In the genomic region with DNA sequence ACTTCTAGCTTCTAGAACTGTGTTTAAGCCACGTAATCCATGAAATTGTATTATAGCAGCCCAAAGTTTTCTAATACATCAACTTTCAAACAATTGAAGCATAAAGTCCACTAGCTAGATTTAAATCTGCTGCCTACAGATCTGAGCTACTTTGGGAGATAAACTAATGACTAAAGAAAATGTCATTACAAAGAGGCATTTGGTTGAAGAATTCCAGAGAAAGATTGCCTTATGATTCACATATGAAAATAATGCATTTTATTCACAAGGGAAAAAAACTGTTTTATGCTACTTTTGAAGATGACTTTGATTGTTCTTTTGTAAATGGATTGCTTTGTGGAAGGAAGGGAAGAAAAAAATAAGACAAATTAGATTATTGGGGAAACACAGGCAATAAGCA, we compare ENCODE assay signal across 16 cellular contexts.
"Had no signal": no experiment of that assay in that cellular context is flagged by ENCODE, and none has a peak within 500 bp of the region (broad histone marks: within the 10 kb centered on the region; RNA-seq: fewer than 3 reads in every experiment).

No MANE protein-coding gene starts in this region.

- H3K36me3 ChIP-seq: heart right ventricle, left ventricle myocardium inferior, sigmoid colon, thoracic aorta had no signal

- H3K9me3 ChIP-seq: heart right ventricle, left ventricle myocardium inferior, psoas muscle, sigmoid colon, thoracic aorta had no signal

- H3K27me3 ChIP-seq: heart right ventricle, sigmoid colon had no signal

- ATAC-seq: effector memory CD8-positive, alpha-beta T cell; heart right ventricle; psoas muscle; stimulated activated naive CD8-positive, alpha-beta T cell treated with anti-CD3 and anti-CD28 coated beads, Interleukin-15, amount 100 ng/mL, for 72 hours had no signal

- DNase-seq: activated CD4-positive, alpha-beta T cell treated with anti-CD3 and anti-CD28 coated beads, Interleukin-2, amount 50 U/mL, for 1 hour; activated CD4-positive, CD25-positive, alpha-beta regulatory T cell; activated naive CD4-positive, alpha-beta T cell treated with anti-CD3 and anti-CD28 coated beads, Interleukin-2, amount 50 U/mL, for 16 hours; activated T-cell treated with anti-CD3 and anti-CD28 coated beads, Interleukin-2, amount 50 U/mL, for 1 hour; amniotic stem cell; cerebellar nuclear complex; effector memory CD8-positive, alpha-beta T cell; heart right ventricle; kidney; left ventricle myocardium inferior; occipital lobe; psoas muscle; sigmoid colon; stimulated activated CD4-positive, alpha-beta T cell treated with anti-CD3 and anti-CD28 coated beads, Interleukin-4, amount 100 ng/mL, for 1 hour; stimulated activated naive CD8-positive, alpha-beta T cell treated with anti-CD3 and anti-CD28 coated beads, Interleukin-15, amount 100 ng/mL, for 72 hours had no signal

- H3K4me1 ChIP-seq: heart right ventricle, left ventricle myocardium inferior, psoas muscle, sigmoid colon had no signal

- H3K4me3 ChIP-seq: heart right ventricle, left ventricle myocardium inferior, psoas muscle, sigmoid colon, thoracic aorta had no signal
